ENCODE assay signal across 3 cellular contexts in genomic region chr5:138757061-138757776, GRCh38.
TF ChIP-seq lines count a peak whose summit lies in the region.

No MANE protein-coding gene starts in this region.

TF ChIP-seq in SK-N-SH, 30 proteins besides CTCF, POLR2A, EP300 and RAD21:
- TF ChIP-seq FOXM1 (IDR thresholded peaks at IDR 0.05; ENCODE audit: low read depth) (no peak), MEF2A (IDR thresholded peaks at IDR 0.05; ENCODE audit: borderline replicate concordance, low read depth) (no peak), YY1 (IDR thresholded peaks at IDR 0.05; ENCODE audit: low read depth) (no peak)

TF ChIP-seq in SK-N-SH treated with all-trans-retinoic acid at 6 μM for 48 hours, 23 proteins besides CTCF, POLR2A, EP300 and RAD21:
- no peak for TF ChIP-seq RARB (CRISPR knock-in tag; IDR thresholded peaks at IDR 0.05)
- no peak for TF ChIP-seq ZNF8 (CRISPR knock-in tag; IDR thresholded peaks at IDR 0.05)
- no peak for TF ChIP-seq ISL1 (CRISPR knock-in tag; IDR thresholded peaks at IDR 0.05)
- TF ChIP-seq OSR1 (CRISPR knock-in tag; IDR thresholded peaks at IDR 0.05) = no peak
- no peak for TF ChIP-seq ZC3H10 (CRISPR knock-in tag; IDR thresholded peaks at IDR 0.05)
- no peak for TF ChIP-seq TCF4 (CRISPR knock-in tag; IDR thresholded peaks at IDR 0.05; ENCODE audit: borderline replicate concordance)
- TF ChIP-seq PATZ1 (CRISPR knock-in tag; IDR thresholded peaks at IDR 0.05; ENCODE audit: borderline replicate concordance) = no peak
- TF ChIP-seq TSHZ2 (CRISPR knock-in tag; IDR thresholded peaks at IDR 0.05) = no peak
- TF ChIP-seq CREB5 (CRISPR knock-in tag; IDR thresholded peaks at IDR 0.05; ENCODE audit: low read depth) = no peak
- TF ChIP-seq BACH2 (CRISPR knock-in tag; IDR thresholded peaks at IDR 0.05; ENCODE audit: borderline replicate concordance) = no peak
- TF ChIP-seq ZNF70 (CRISPR knock-in tag; IDR thresholded peaks at IDR 0.05) = no peak
- TF ChIP-seq ZFP3 (CRISPR knock-in tag; IDR thresholded peaks at IDR 0.05) = no peak

TF ChIP-seq in GM12878, 131 proteins besides CTCF, POLR2A, EP300 and RAD21:
- TF ChIP-seq ZNF274 (IDR thresholded peaks at IDR 0.05; ENCODE audit: insufficient read depth, insufficient read length) = no peak
TF ChIP-seq in GM12878: peak in this region for 0.
